ENCODE assay signal across 12 cellular contexts in the genomic region with DNA sequence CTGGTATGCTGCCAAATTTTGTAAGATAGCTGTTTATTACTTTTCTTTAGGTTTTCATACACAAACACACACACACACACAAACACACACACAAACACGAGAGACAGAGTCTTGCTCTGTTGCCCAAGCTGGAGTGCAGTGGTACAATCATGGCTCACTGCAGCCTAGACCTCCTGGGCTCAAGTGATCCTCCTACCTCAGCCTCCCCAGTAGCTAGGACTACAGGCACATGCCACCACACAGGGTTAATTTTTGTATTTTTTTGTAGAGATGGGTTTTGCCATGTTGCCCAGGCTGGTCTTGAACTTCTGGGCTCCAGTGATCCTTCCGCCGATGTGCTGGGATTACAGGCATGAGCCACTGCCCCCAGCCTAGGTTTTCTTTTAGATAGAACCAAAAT. TPM values are rescaled to one million over a fixed set of nuclear protein-coding genes. Genes with fewer than 3 reads are reported as not detected.
DNase-seq lines count a peak whose midpoint lies in the region; ATAC-seq, FAIRE-seq and TF ChIP-seq lines count a peak whose summit lies in the region.
"Not testable (repeated sequence)": the region's sequence is repeated elsewhere in the genome, so short reads cannot be mapped to it uniquely, and the experiment has no call there.
"Had no signal": no experiment of that assay in that cellular context is flagged by ENCODE, and none has a peak within 500 bp of the region (broad histone marks: within the 10 kb centered on the region; RNA-seq: fewer than 3 reads in every experiment).

No MANE protein-coding gene starts in this region.

- not testable (repeated sequence) for TF ChIP-seq EP300 in stomach (IDR thresholded peaks at IDR 0.05)

- not testable (repeated sequence) for H3K36me3 Mint-ChIP-seq in activated CD8-positive, alpha-beta T cell treated with anti-CD3 and anti-CD28 coated beads for 36 hours (ENCODE audit: low read depth)

- not testable (repeated sequence) for TF ChIP-seq POLR2A in stomach (IDR thresholded peaks at IDR 0.05)

- not testable (repeated sequence) for H4K20me1 ChIP-seq in keratinocyte (ENCODE audit: control insufficient read depth, extremely low read depth, insufficient read depth, low read length)

- H3K27me3 Mint-ChIP-seq in activated CD8-positive, alpha-beta T cell treated with anti-CD3 and anti-CD28 coated beads for 36 hours: not testable (repeated sequence)

- H3K4me2 ChIP-seq in keratinocyte (ENCODE audit: control insufficient read depth, extremely low read depth, insufficient read depth, low read depth, low read length): peak overlapping the region; percentile 99

- H3K27ac Mint-ChIP-seq in activated CD8-positive, alpha-beta T cell treated with anti-CD3 and anti-CD28 coated beads for 36 hours: peak overlapping the region; percentile 25

- H3K27ac ChIP-seq in cingulate gyrus (ENCODE audit: low read depth, low read length) (peak overlapping the region; percentile 42), epithelial cell of prostate (peak overlapping the region; percentile 92), keratinocyte (ENCODE audit: control insufficient read depth, insufficient read depth, low read length) (peak overlapping the region; percentile 92), neutrophil (peak overlapping the region; percentile 100), stomach (peak overlapping the region in 3 of 5 donors; percentile 98 to 99 (median 99))

- WGBS in stomach, 5 donors: 84 to 93% (median 87%) methylated on average over 3 of the region's 3 CpGs

- intact Hi-C loops in activated CD8-positive, alpha-beta T cell treated with anti-CD3 and anti-CD28 coated beads for 36 hours (cut with micrococcal nuclease); stomach (cut with DNase I; ENCODE audit: low total_unique reads): not testable (repeated sequence)

- POLR2A ChIA-PET in activated CD8-positive, alpha-beta T cell treated with anti-CD3 and anti-CD28 coated beads for 36 hours (lab: Charles Lee): not testable (repeated sequence)

- H3K9me3 Mint-ChIP-seq in activated CD8-positive, alpha-beta T cell treated with anti-CD3 and anti-CD28 coated beads for 36 hours: not testable (repeated sequence)

- dilution Hi-C loops in keratinocyte (cut with MboI; ENCODE audit: extremely low pct_ligation_motif_present, low sequenced_read_pairs): not testable (repeated sequence)

- H3K4me3 ChIP-seq in GM08714 (ENCODE audit: low read length) (peak overlapping the region; percentile 6; the same call in 1 of the 2 replicates), neutrophil (ENCODE audit: low read depth in 1 of 2, low read length in 1 of 2) (peak overlapping the region in 1 of 2 experiments; percentile 77), stomach (peak overlapping the region in 2 of 4 donors; percentile 61 to 75)
- not testable (repeated sequence) for H3K4me3 ChIP-seq in keratinocyte (ENCODE audit: control insufficient read depth in 2 of 3, extremely low read depth in 1 of 3, insufficient read depth in 2 of 3, low read depth in 1 of 3, low read length in 3 of 3)

- CTCF ChIA-PET in activated CD8-positive, alpha-beta T cell treated with anti-CD3 and anti-CD28 coated beads for 36 hours (lab: Charles Lee): not testable (repeated sequence)

- peaks cover 51% of the 10 kb centered on the region for H3K4me1 Mint-ChIP-seq in activated CD8-positive, alpha-beta T cell treated with anti-CD3 and anti-CD28 coated beads for 36 hours (ENCODE audit: low read depth)

- peaks cover 48% of the 10 kb centered on the region for H3K4me1 ChIP-seq in keratinocyte (ENCODE audit: control insufficient read depth, extremely low read depth, insufficient read depth, low read length)
- peaks cover 82 to 85% of the 10 kb centered on the region in 2 experiments for H3K4me1 ChIP-seq in neutrophil (ENCODE audit: control insufficient read depth in 1 of 2, insufficient read depth in 1 of 2, low read depth in 1 of 2, low read length in 1 of 2)
- peaks cover 64 to 87% (median 75%) of the 10 kb centered on the region in 4 donors for H3K4me1 ChIP-seq in stomach

- not testable (repeated sequence) for DNase-seq in activated CD8-positive, alpha-beta T cell treated with anti-CD3 and anti-CD28 coated beads for 36 hours; epithelial cell of prostate (ENCODE audit: low read depth, low spot score); keratinocyte (ENCODE audit: low read depth, low spot score); stomach

- ATAC-seq in activated CD8-positive, alpha-beta T cell treated with anti-CD3 and anti-CD28 coated beads for 36 hours: not testable (repeated sequence)

- not testable (repeated sequence) for H3K9me3 ChIP-seq in keratinocyte (ENCODE audit: control insufficient read depth, low read depth, low read length); neutrophil; stomach

- not testable (repeated sequence) for H3K9me1 ChIP-seq in keratinocyte (ENCODE audit: control insufficient read depth, extremely low read depth, insufficient read depth, low read length)

- TF ChIP-seq CTCF in activated CD8-positive, alpha-beta T cell treated with anti-CD3 and anti-CD28 coated beads for 36 hours (IDR thresholded peaks at IDR 0.05); keratinocyte (optimal IDR thresholded peaks at IDR 0.05 in 1 of 3, IDR thresholded peaks at IDR 0.05 in 1 of 3, conservative IDR thresholded peaks at IDR 0.05 in 1 of 3; ENCODE audit: extremely low read depth in 1 of 3, insufficient read depth in 2 of 3, low read length in 3 of 3); neutrophil (IDR thresholded peaks at IDR 0.05); stomach (IDR thresholded peaks at IDR 0.05): not testable (repeated sequence)

- peaks cover 78% of the 10 kb centered on the region for H3K79me2 ChIP-seq in keratinocyte (ENCODE audit: control insufficient read depth, insufficient read depth, low read length)

- not testable (repeated sequence) for H3K27me3 ChIP-seq in keratinocyte (ENCODE audit: control insufficient read depth, extremely low read depth, insufficient read depth, low read length); neutrophil; stomach

- not testable (repeated sequence) for FAIRE-seq in keratinocyte (lab: Jason Lieb, UNC)

- H3K4me3 Mint-ChIP-seq in activated CD8-positive, alpha-beta T cell treated with anti-CD3 and anti-CD28 coated beads for 36 hours: not testable (repeated sequence)

- H3K9ac ChIP-seq in keratinocyte (ENCODE audit: control insufficient read depth, extremely low read depth, insufficient read depth, low read length): peak overlapping the region; percentile 18

- H2AFZ ChIP-seq in keratinocyte (ENCODE audit: control insufficient read depth, low read length): not testable (repeated sequence)

- H3K36me3 ChIP-seq in keratinocyte (ENCODE audit: control insufficient read depth in 2 of 2, extremely low read depth in 1 of 2, insufficient read depth in 2 of 2, low read length in 2 of 2): peaks cover 0 to 11% of the 10 kb centered on the region in 2 experiments
- H3K36me3 ChIP-seq in neutrophil: peaks cover 35% of the 10 kb centered on the region
- not testable (repeated sequence) for H3K36me3 ChIP-seq in stomach

RNA-seq across cellular contexts. Expression of a gene that starts 3.6 kb away (rescaled TPM):
- total RNA-seq in activated CD8-positive, alpha-beta T cell treated with anti-CD3 and anti-CD28 coated beads for 36 hours: 10 to 100 TPM; 25.6 to 26.8 TPM
- polyA plus RNA-seq in keratinocyte (54.8 to 150 TPM (median 109 TPM) in 3 replicates), stomach (10 to 100 TPM; 23.5 to 46.9 (median 36.5) TPM)
- polyA plus RNA-seq in keratinocyte (2011; ENCODE audit: low read depth): 181 TPM
- polyA plus RNA-seq in keratinocyte (2011; cell fraction: cytosol; rRNA removed): 29.1 and 70.4 TPM in 2 replicates
- polyA plus RNA-seq in keratinocyte (2011; cell fraction: nucleus; rRNA removed): 152 and 195 TPM in 2 replicates
- 55.4 and 136 TPM in 2 replicates for polyA plus RNA-seq in keratinocyte (2012; ENCODE audit: low replicate concordance)
- polyA minus RNA-seq in keratinocyte: 25.6 to 52.1 TPM (median 50.6 TPM) in 3 replicates
- 49.1 TPM for polyA minus RNA-seq in keratinocyte (2011; cell fraction: cytosol; rRNA and poly(A)+ RNA removed)
- polyA minus RNA-seq in keratinocyte (2011; cell fraction: nucleus; rRNA and poly(A)+ RNA removed): 150 and 198 TPM in 2 replicates
- 100 to 1,000 TPM in 1 of 5 donors, 10 to 100 TPM in 3, 1 to 10 TPM in 1; 1.2 to 122 (median 17.9) TPM for total RNA-seq in stomach

RNA-seq across cellular contexts. Expression of a gene that starts 42.2 kb away (rescaled TPM):
- not detected for total RNA-seq in activated CD8-positive, alpha-beta T cell treated with anti-CD3 and anti-CD28 coated beads for 36 hours
- polyA plus RNA-seq in keratinocyte (0.01 to 0.03 TPM in 2 of 3 replicates, not detected in the other), stomach (under 1 TPM in 1 of 3 donors, not detected in 2; 0.05 TPM)
- polyA plus RNA-seq in keratinocyte (2011; ENCODE audit: low read depth): not detected
- not detected in 2 replicates for polyA plus RNA-seq in keratinocyte (2011; cell fraction: cytosol; rRNA removed)
- polyA plus RNA-seq in keratinocyte (2011; cell fraction: nucleus; rRNA removed): not detected in 2 replicates
- not detected in 2 replicates for polyA plus RNA-seq in keratinocyte (2012; ENCODE audit: low replicate concordance)
- polyA minus RNA-seq in keratinocyte: not detected in 3 replicates
- polyA minus RNA-seq in keratinocyte (2011; cell fraction: cytosol; rRNA and poly(A)+ RNA removed): not detected
- polyA minus RNA-seq in keratinocyte (2011; cell fraction: nucleus; rRNA and poly(A)+ RNA removed): not detected in 2 replicates
- total RNA-seq in stomach: not detected
- total RNA-seq: Calu3; CD4-positive, CD25-positive, alpha-beta regulatory T cell; H9; NCI-H460; RPMI7951 had no signal
- polyA plus RNA-seq: CD4-positive, CD25-positive, alpha-beta regulatory T cell had no signal

Comparison
In these comparisons a context has a peak if more than half of its experiments do, and no peak if none do; other contexts are left out.
1. H3K27ac ChIP-seq: peak in every context shown above with its lines; median percentile 100 in neutrophil; 99 in stomach; 92 in epithelial cell of prostate; 92 in keratinocyte; 42 in cingulate gyrus.